21 cellular contexts compared by ENCODE assay signal in genomic region chr9:114442022-114442421, GRCh38.
"Had no signal": no experiment of that assay in that cellular context is flagged by ENCODE, and none has a peak within 500 bp of the region (broad histone marks: within the 10 kb centered on the region; RNA-seq: fewer than 3 reads in every experiment).

No MANE protein-coding gene starts in this region.

- DNase-seq: activated CD4-positive, alpha-beta T cell treated with anti-CD3 and anti-CD28 coated beads for 4 hours; activated CD8-positive, alpha-beta memory T cell treated with anti-CD3 and anti-CD28 coated beads, Interleukin-2, amount 50 U/mL, for 4 hours; activated CD8-positive, alpha-beta T cell treated with anti-CD3 and anti-CD28 coated beads for 36 hours; activated naive CD4-positive, alpha-beta T cell treated with anti-CD3 and anti-CD28 coated beads, Interleukin-2, amount 50 U/mL, for 16 hours; activated naive CD8-positive, alpha-beta T cell treated with anti-CD3 and anti-CD28 coated beads, Interleukin-2, amount 10 ng/mL, durations not matched to agents 7 days and 5 days; body of pancreas; NCI-H1092; NCI-H1417; NCI-H2029; NCI-H510A treated with DMSO at 0.1 percent for 48 hours; NCI-H69; Peyer's patch; Right ventricle myocardium superior; SJCRH30; SK-N-SH; T-helper 1 cell had no signal

- H3K4me3 Mint-ChIP-seq: activated CD8-positive, alpha-beta T cell treated with anti-CD3 and anti-CD28 coated beads for 36 hours; activated naive CD8-positive, alpha-beta T cell treated with anti-CD3 and anti-CD28 coated beads, Interleukin-2, amount 10 ng/mL, durations not matched to agents 7 days and 5 days; IgD-negative memory B cell had no signal

- H3K9me3 Mint-ChIP-seq: activated CD8-positive, alpha-beta T cell treated with anti-CD3 and anti-CD28 coated beads for 36 hours had no signal

- H3K27ac Mint-ChIP-seq: activated CD8-positive, alpha-beta T cell treated with anti-CD3 and anti-CD28 coated beads for 36 hours; activated naive CD8-positive, alpha-beta T cell treated with anti-CD3 and anti-CD28 coated beads, Interleukin-2, amount 10 ng/mL, durations not matched to agents 7 days and 5 days; IgD-negative memory B cell had no signal

- H3K36me3 Mint-ChIP-seq: activated naive CD8-positive, alpha-beta T cell treated with anti-CD3 and anti-CD28 coated beads, Interleukin-2, amount 10 ng/mL, durations not matched to agents 7 days and 5 days; IgD-negative memory B cell had no signal

- H3K27ac ChIP-seq: ascending aorta, body of pancreas, KMS-11, Peyer's patch, RWPE1, SJCRH30 had no signal

- ATAC-seq: activated CD4-positive, CD25-positive, alpha-beta regulatory T cell treated with anti-CD3 and anti-CD28 coated beads, Interleukin-2, amount 50 U/mL, for 24 hours; activated CD8-positive, alpha-beta T cell treated with anti-CD3 and anti-CD28 coated beads for 36 hours; body of pancreas had no signal

- H3K27me3 Mint-ChIP-seq: activated CD8-positive, alpha-beta T cell treated with anti-CD3 and anti-CD28 coated beads for 36 hours; IgD-negative memory B cell had no signal
